ENCODE assay signal across 8 cellular contexts in the genomic region with DNA sequence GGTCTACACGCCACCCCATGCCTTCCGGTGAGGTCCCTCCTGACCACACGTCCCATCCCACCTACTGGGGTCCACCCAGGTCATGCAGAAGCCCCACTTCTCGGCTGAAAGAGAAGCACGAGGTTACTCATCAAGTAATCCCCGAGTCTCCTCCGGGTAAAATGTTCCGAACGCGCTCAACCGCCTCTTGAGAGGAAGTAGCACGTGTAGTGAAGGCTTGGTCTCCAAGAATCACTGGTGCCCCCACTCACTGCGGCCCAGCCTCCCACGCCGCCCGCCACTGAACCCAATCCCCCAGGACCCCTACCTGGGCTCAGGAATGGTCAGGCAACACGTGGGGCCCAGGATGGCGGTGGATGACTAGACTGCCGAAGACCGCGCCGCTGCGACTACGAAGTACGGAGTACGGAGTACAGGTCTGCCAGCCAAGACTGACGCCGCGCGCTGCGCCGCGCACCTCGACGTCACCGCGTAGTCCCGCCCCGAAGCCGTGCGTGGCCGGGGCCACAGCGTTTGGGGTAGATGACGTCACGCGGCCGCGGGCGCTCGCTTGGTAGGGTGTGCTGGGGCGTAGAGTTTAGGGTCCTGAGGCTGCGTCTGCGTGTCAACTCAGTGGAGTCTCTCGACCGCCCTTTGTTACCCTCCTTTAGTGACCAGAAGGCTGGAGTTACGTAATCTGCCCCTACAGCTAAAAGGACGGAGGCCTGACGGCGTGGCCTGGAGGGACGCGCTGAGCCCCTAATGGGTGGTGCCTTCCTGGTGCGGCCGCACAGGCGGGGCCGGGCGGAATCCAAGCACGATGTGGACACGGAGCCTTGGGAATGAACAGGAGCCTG. TPM values are rescaled to one million over a fixed set of nuclear protein-coding genes. Genes with fewer than 3 reads are reported as not detected.
A peak's percentile ranks its signal among the peaks of the same experiment; 100 is the strongest.
DNase-seq lines count a peak whose midpoint lies in the region; ATAC-seq, FAIRE-seq and TF ChIP-seq lines count a peak whose summit lies in the region.

No MANE protein-coding gene starts in this region.

- peaks cover 39% of the 10 kb centered on the region for H3K79me2 ChIP-seq in astrocyte (ENCODE audit: insufficient read depth, low read length)
- H3K79me2 ChIP-seq in hepatocyte = peaks cover 9% of the 10 kb centered on the region

- peaks cover 37% of the 10 kb centered on the region for H4K20me1 ChIP-seq in astrocyte (ENCODE audit: insufficient read depth, low read length)
- H4K20me1 ChIP-seq in hepatocyte (ENCODE audit: insufficient read depth, poor library complexity, severe bottlenecking) = no peaks in the 10 kb centered on the region

- whole genome bisulfite sequencing in hepatocyte (ENCODE audit: low lambda C conversion rate, missing lambda C conversion rate) = 1% methylated on average over 68 of the region's 68 CpGs

- FAIRE-seq in astrocyte (lab: Jason Lieb, UNC) = no peak

- TF ChIP-seq CTCF in astrocyte (IDR thresholded peaks at IDR 0.05; ENCODE audit: insufficient read depth, low read depth, low read length) = no peak
- TF ChIP-seq CTCF in hepatocyte (IDR thresholded peaks at IDR 0.05; ENCODE audit: poor library complexity) = no peak

- peak overlapping the region; percentile 91 for H3K4me2 ChIP-seq in astrocyte (ENCODE audit: low read length)
- peak overlapping the region; percentile 84 for H3K4me2 ChIP-seq in hepatocyte

- H3K36me3 ChIP-seq in astrocyte (ENCODE audit: insufficient read depth, low read length) (peaks cover 31% of the 10 kb centered on the region), hepatocyte (replicated peaks; ENCODE audit: insufficient read depth, low read depth) (no peaks in the 10 kb centered on the region)

- H3K4me1 Mint-ChIP-seq in T-helper 2 cell treated with Interferon-gamma antibody and Interleukin-4, amounts not matched to agents 5 μg/mL and 100 μg/mL, for 36 hours (ENCODE audit: low read depth) = peaks cover 62% of the 10 kb centered on the region
- peaks cover 34% of the 10 kb centered on the region for H3K4me1 Mint-ChIP-seq in astrocyte (ENCODE audit: low read depth, unreplicated experiment)

- H3K9me3 ChIP-seq in astrocyte (ENCODE audit: insufficient read depth, low read depth, low read length) (no peaks in the 10 kb centered on the region), hepatocyte (ENCODE audit: low read depth) (no peaks in the 10 kb centered on the region)

- DNase-seq in NCI-H146 (lab: John Stamatoyannopoulos, UW) = peak; percentile 94
- DNase-seq in T-helper 2 cell treated with Interferon-gamma antibody and Interleukin-4, amounts not matched to agents 5 μg/mL and 100 μg/mL, for 36 hours (ENCODE audit: low spot score) = peak; percentile 95
- DNase-seq in astrocyte (ENCODE audit: low read depth) = peak; percentile 89
- peak; percentile 97 for DNase-seq in hepatocyte (ENCODE audit: low spot score)
- DNase-seq in renal cortical epithelial cell (ENCODE audit: low read depth) = peak; percentile 82
- DNase-seq in NCI-H1694 treated with DMSO at 0.1 percent for 48 hours (lab: John Stamatoyannopoulos, UW) = no peak

- no peaks in the 10 kb centered on the region for H3K27me3 ChIP-seq in astrocyte (ENCODE audit: insufficient read depth, low read length)
- H3K27me3 ChIP-seq in hepatocyte = no peaks in the 10 kb centered on the region

- H3K27ac Mint-ChIP-seq in T-helper 2 cell treated with Interferon-gamma antibody and Interleukin-4, amounts not matched to agents 5 μg/mL and 100 μg/mL, for 36 hours = peak overlapping the region; percentile 98
- H3K27ac Mint-ChIP-seq in astrocyte (ENCODE audit: unreplicated experiment) = peak overlapping the region; percentile 94

- peak overlapping the region; percentile 98 for H3K4me3 Mint-ChIP-seq in T-helper 2 cell treated with Interferon-gamma antibody and Interleukin-4, amounts not matched to agents 5 μg/mL and 100 μg/mL, for 36 hours
- H3K4me3 Mint-ChIP-seq in astrocyte (ENCODE audit: unreplicated experiment) = peak overlapping the region; percentile 94

- peak overlapping the region; percentile 88 for H2AFZ ChIP-seq in astrocyte (ENCODE audit: low read depth, low read length)
- H2AFZ ChIP-seq in hepatocyte = peak overlapping the region; percentile 68

- H3K4me1 ChIP-seq in astrocyte (ENCODE audit: insufficient read depth, low read length) (peaks cover 34% of the 10 kb centered on the region), hepatocyte (ENCODE audit: insufficient read depth) (peaks cover 8% of the 10 kb centered on the region)

- ATAC-seq in HG02870 (IDR thresholded peaks at IDR 0.05; ENCODE audit: unreplicated experiment) = peak; percentile 93

- peak; percentile 99 for TF ChIP-seq POLR2A in GM15510 (IDR thresholded peaks at IDR 0.05; ENCODE audit: borderline replicate concordance, extremely low read depth, insufficient read length)

- no peaks in the 10 kb centered on the region for H3K9me2 ChIP-seq in hepatocyte (replicated peaks; ENCODE audit: insufficient read depth)

- no peaks in the 10 kb centered on the region for H3K9me3 Mint-ChIP-seq in T-helper 2 cell treated with Interferon-gamma antibody and Interleukin-4, amounts not matched to agents 5 μg/mL and 100 μg/mL, for 36 hours
- H3K9me3 Mint-ChIP-seq in astrocyte (ENCODE audit: unreplicated experiment) = no peaks in the 10 kb centered on the region

- H3K36me3 Mint-ChIP-seq in T-helper 2 cell treated with Interferon-gamma antibody and Interleukin-4, amounts not matched to agents 5 μg/mL and 100 μg/mL, for 36 hours (ENCODE audit: low read depth) = peaks cover 44% of the 10 kb centered on the region
- H3K36me3 Mint-ChIP-seq in astrocyte (ENCODE audit: low read depth, unreplicated experiment) = peaks cover 29% of the 10 kb centered on the region

- H3K9ac ChIP-seq in astrocyte (ENCODE audit: low read length) = peak overlapping the region; percentile 93

- H3K27ac ChIP-seq in astrocyte (ENCODE audit: low read depth, low read length) (peak overlapping the region; percentile 95), hepatocyte (peak overlapping the region; percentile 96)

- H3K27me3 Mint-ChIP-seq in T-helper 2 cell treated with Interferon-gamma antibody and Interleukin-4, amounts not matched to agents 5 μg/mL and 100 μg/mL, for 36 hours (ENCODE audit: low read depth) = no peaks in the 10 kb centered on the region
- no peaks in the 10 kb centered on the region for H3K27me3 Mint-ChIP-seq in astrocyte (ENCODE audit: low read depth, unreplicated experiment)

- H3K4me3 ChIP-seq in astrocyte (ENCODE audit: insufficient read depth, low read depth, low read length) = peak overlapping the region; percentile 93
- H3K4me3 ChIP-seq in hepatocyte = peak overlapping the region; percentile 22

RNA-seq across cellular contexts. Expression of gene MYO1G, which starts 7.6 kb away (rescaled TPM):
- 0.11 and 0.19 TPM in 2 replicates for total RNA-seq in astrocyte
- total RNA-seq in hepatocyte = 0.03 TPM in 1 of 2 replicates, not detected in the other
- polyA plus RNA-seq in hepatocyte = 0.10 TPM in 1 of 2 replicates, not detected in the other
- not detected in 2 replicates for total RNA-seq in renal cortical epithelial cell

RNA-seq across cellular contexts. Expression of gene CCM2, which starts 13.6 kb away (rescaled TPM):
- total RNA-seq in astrocyte = 57.6 and 62.0 TPM in 2 replicates
- 31.6 and 32.2 TPM in 2 replicates for total RNA-seq in hepatocyte
- 53.8 and 57.1 TPM in 2 replicates for polyA plus RNA-seq in hepatocyte
- 52.2 and 69.3 TPM in 2 replicates for total RNA-seq in renal cortical epithelial cell
